8 cellular contexts compared by ENCODE assay signal in genomic region chr6:149862901-149863595, GRCh38. TPM values are rescaled to one million over a fixed set of nuclear protein-coding genes. Genes with fewer than 3 reads are reported as not detected.
DNase-seq lines count a peak whose midpoint lies in the region; ATAC-seq and TF ChIP-seq lines count a peak whose summit lies in the region.

No MANE protein-coding gene starts in this region.

- TF ChIP-seq CTCF in AG09309 (IDR thresholded peaks at IDR 0.05; ENCODE audit: control insufficient read depth, insufficient read depth, low read depth, low read length, missing control alignments) (no peak), foreskin fibroblast (IDR thresholded peaks at IDR 0.05; ENCODE audit: low read depth, low read length) (no peak), natural killer cell (IDR thresholded peaks at IDR 0.05) (no peak), transverse colon (IDR thresholded peaks at IDR 0.05) (no peak)

- intact Hi-C loops in natural killer cell (cut with micrococcal nuclease) (loop anchor here (1.0 to 10.0 kb wide), 2 partner anchors 29 to 298 kb away; partner anchors contain the start of gene GINM1), transverse colon (cut with DNase I; ENCODE audit: low total_unique reads) (no loop called here)

- peak overlapping the region; percentile 85 for H3K4me3 Mint-ChIP-seq in natural killer cell

- in situ Hi-C loops in transverse colon (cut with MboI; ENCODE audit: low pct_ligation_motif_present in 1 of 4, low pct_unique_long_range_greater_than_20kb in 1 of 4, low sequenced_read_pairs in 3 of 4) = no loop called here

- H3K36me3 ChIP-seq in transverse colon = no peaks in the 10 kb centered on the region

- H3K9me3 ChIP-seq in transverse colon = no peaks in the 10 kb centered on the region

- peaks cover 0 to 5% of the 10 kb centered on the region in 2 donors for H3K4me1 Mint-ChIP-seq in natural killer cell

- 0 to 2% methylated on average over 11 to 17 of the region's 54 CpGs for WGBS in transverse colon (ENCODE audit: low coverage in 1 of 2), 2 donors

- no peak for DNase-seq in AG09309 (ENCODE audit: low read depth)
- DNase-seq in NOMO-1 treated with dmso at 0.1 percent for 144 hours (lab: John Stamatoyannopoulos, UW; ENCODE audit: unreplicated experiment) = peak; percentile 27
- peak; percentile 19 for DNase-seq in activated gamma-delta T cell (lab: John Stamatoyannopoulos, UW)
- DNase-seq in foreskin fibroblast = peak; percentile 73 to 90
- peak; percentile 26 for DNase-seq in natural killer cell
- peak; percentile 67 for DNase-seq in transverse colon

- H3K27me3 ChIP-seq in transverse colon = no peaks in the 10 kb centered on the region

- H3K4me3 ChIP-seq in AG09309 (ENCODE audit: control insufficient read depth, low read depth, low read length) (peak overlapping the region; percentile 65), foreskin fibroblast (ENCODE audit: low read depth in 1 of 2, low read length in 2 of 2) (peak overlapping the region; percentile 82), transverse colon (peak overlapping the region; percentile 42 to 90 (median 69))

- no peaks in the 10 kb centered on the region for H3K9me3 Mint-ChIP-seq in natural killer cell

- ATAC-seq in GM18868 (IDR thresholded peaks at IDR 0.05; ENCODE audit: unreplicated experiment) = peak; percentile 39
- ATAC-seq in HG03175 (IDR thresholded peaks at IDR 0.05; ENCODE audit: unreplicated experiment) = peak; percentile 25
- ATAC-seq in natural killer cell = peak; percentile 11 to 26 (median 17)

- H3K4me1 ChIP-seq in transverse colon = peaks cover 0 to 28% (median 17%) of the 10 kb centered on the region in 4 donors

- TF ChIP-seq EP300 in transverse colon (IDR thresholded peaks at IDR 0.05; ENCODE audit: low read depth) = no peak

- no peak overlapping the region for H3K27ac Mint-ChIP-seq in natural killer cell

- no peak for TF ChIP-seq POLR2A in transverse colon (IDR thresholded peaks at IDR 0.05)

- peak overlapping the region; percentile 91 to 98 (median 95) for H3K27ac ChIP-seq in transverse colon

- no peaks in the 10 kb centered on the region for H3K36me3 Mint-ChIP-seq in natural killer cell

- peaks cover 25 to 28% of the 10 kb centered on the region in 2 donors for H3K27me3 Mint-ChIP-seq in natural killer cell (ENCODE audit: low read depth in 2 of 2)

RNA-seq across cellular contexts. Expression of gene LRP11, which starts 1.1 kb away (rescaled TPM):
- total RNA-seq in natural killer cell (under 1 TPM; 0.16 to 0.43 (median 0.26) TPM), transverse colon (10 to 100 TPM in 3 of 4 donors, 1 to 10 TPM in 1; 2.2 to 50.5 (median 21.2) TPM)

RNA-seq across cellular contexts. Expression of gene RAET1E, which starts 34.9 kb away (rescaled TPM):
- total RNA-seq in natural killer cell (not detected), transverse colon (not detected)

RNA-seq across cellular contexts. Expression of gene RAET1G, which starts 59.9 kb away (rescaled TPM):
- under 1 TPM in 1 of 3 donors, not detected in 2; 0.43 TPM for total RNA-seq in natural killer cell
- total RNA-seq in transverse colon = not detected
